Comparison of ENCODE assay signal across 8 cellular contexts in the genomic region with DNA sequence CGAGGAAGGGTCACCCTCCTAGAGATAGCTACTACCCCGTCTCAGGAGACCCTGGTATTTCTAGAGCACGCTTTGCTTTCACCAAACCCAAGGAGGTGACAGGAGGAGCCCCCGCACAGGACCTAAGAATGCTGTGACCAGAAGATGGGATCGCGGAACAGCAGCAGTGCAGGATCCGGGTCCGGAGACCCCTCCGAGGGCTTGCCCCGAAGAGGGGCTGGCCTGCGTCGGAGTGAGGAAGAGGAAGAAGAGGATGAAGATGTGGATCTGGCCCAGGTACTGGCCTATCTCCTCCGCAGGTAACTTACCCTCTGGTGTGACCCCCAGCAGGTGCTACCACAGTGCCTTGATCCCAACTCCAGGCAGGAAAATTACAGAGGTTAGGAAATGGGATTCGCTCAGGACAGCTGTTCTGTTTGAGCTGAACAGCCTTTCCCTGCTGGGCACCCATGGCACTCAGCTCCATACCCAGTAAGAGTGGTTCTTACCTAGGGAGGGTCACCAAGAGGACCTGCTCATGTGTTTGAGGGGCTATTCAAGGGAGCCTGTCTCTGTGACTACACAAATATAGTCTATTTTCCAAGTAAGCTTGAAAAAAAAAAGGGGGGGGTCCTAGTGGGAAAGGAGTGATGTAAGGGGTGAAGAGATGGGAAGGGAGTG. TPM values are rescaled to one million over a fixed set of nuclear protein-coding genes. Genes with fewer than 3 reads are reported as not detected.
A peak's percentile ranks its signal among the peaks of the same experiment; 100 is the strongest.
DNase-seq lines count a peak whose midpoint lies in the region; ATAC-seq, FAIRE-seq and TF ChIP-seq lines count a peak whose summit lies in the region.

No MANE protein-coding gene starts in this region.

- H3K27ac ChIP-seq in kidney (ENCODE audit: low read depth in 2 of 2, low read length in 2 of 2) (peak overlapping the region; percentile 62 to 99), suprapubic skin (peak overlapping the region; percentile 100)

- peaks cover 39% of the 10 kb centered on the region for H3K36me3 Mint-ChIP-seq in T-helper 1 cell treated with Interleukin-12 subunit alpha and Interleukin-12 subunit beta and Interleukin-4 antibody, amounts not matched to agents 30 μg/mL and 1 μg/mL, for 36 hours (ENCODE audit: low read depth)
- peaks cover 24% of the 10 kb centered on the region for H3K36me3 Mint-ChIP-seq in activated naive CD8-positive, alpha-beta T cell treated with anti-CD3 and anti-CD28 coated beads, Interleukin-2, amount 50 U/mL, for 24 hours (ENCODE audit: low read depth)

- H3K4me3 ChIP-seq in kidney (ENCODE audit: low read length in 2 of 2) (peak overlapping the region; percentile 73 to 93), suprapubic skin (peak overlapping the region; percentile 70)

- H3K4me1 Mint-ChIP-seq in T-helper 1 cell treated with Interleukin-12 subunit alpha and Interleukin-12 subunit beta and Interleukin-4 antibody, amounts not matched to agents 30 μg/mL and 1 μg/mL, for 36 hours (ENCODE audit: low read depth) = peaks cover 33% of the 10 kb centered on the region
- H3K4me1 Mint-ChIP-seq in activated naive CD8-positive, alpha-beta T cell treated with anti-CD3 and anti-CD28 coated beads, Interleukin-2, amount 50 U/mL, for 24 hours = peaks cover 23% of the 10 kb centered on the region

- TF ChIP-seq EP300 in suprapubic skin (IDR thresholded peaks at IDR 0.05) = no peak

- TF ChIP-seq CTCF in kidney (IDR thresholded peaks at IDR 0.05; ENCODE audit: borderline replicate concordance, extremely low read depth, insufficient read depth) = no peak
- no peak for TF ChIP-seq CTCF in suprapubic skin (IDR thresholded peaks at IDR 0.05)

- peak overlapping the region; percentile 100 for H3K27ac Mint-ChIP-seq in T-helper 1 cell treated with Interleukin-12 subunit alpha and Interleukin-12 subunit beta and Interleukin-4 antibody, amounts not matched to agents 30 μg/mL and 1 μg/mL, for 36 hours
- H3K27ac Mint-ChIP-seq in activated naive CD8-positive, alpha-beta T cell treated with anti-CD3 and anti-CD28 coated beads, Interleukin-2, amount 50 U/mL, for 24 hours = peak overlapping the region; percentile 99

- H3K27me3 ChIP-seq in suprapubic skin = no peaks in the 10 kb centered on the region

- no peak for FAIRE-seq in kidney (lab: Jason Lieb, UNC)

- WGBS in suprapubic skin = 4% methylated on average over 14 of the region's 14 CpGs

- DNase-seq in T-helper 1 cell = no peak
- DNase-seq in activated naive CD8-positive, alpha-beta T cell treated with anti-CD3 and anti-CD28 coated beads, Interleukin-2, amount 50 U/mL, for 24 hours = no peak
- DNase-seq in kidney = peak; percentile 80
- no peak for DNase-seq in suprapubic skin (ENCODE audit: low spot score in 2 of 2)
- no peak for DNase-seq in NCI-H510A treated with DMSO at 0.1 percent for 48 hours (lab: John Stamatoyannopoulos, UW)
- no peak for DNase-seq in NCI-H2081 (lab: John Stamatoyannopoulos, UW)
- DNase-seq in H4 (ENCODE audit: low spot score) = no peak

- no peak for TF ChIP-seq POLR2A in suprapubic skin (IDR thresholded peaks at IDR 0.05)

- H3K4me1 ChIP-seq in kidney (ENCODE audit: control insufficient read depth in 1 of 2, insufficient read depth in 1 of 2, low read depth in 1 of 2, low read length in 2 of 2) (peaks cover 10 to 22% of the 10 kb centered on the region in 2 donors), suprapubic skin (peaks cover 27% of the 10 kb centered on the region)

- H3K9me3 ChIP-seq in kidney (ENCODE audit: control insufficient read depth in 1 of 2, low read length in 2 of 2) (no peaks in the 10 kb centered on the region), suprapubic skin (no peaks in the 10 kb centered on the region)

- H3K9me3 Mint-ChIP-seq in T-helper 1 cell treated with Interleukin-12 subunit alpha and Interleukin-12 subunit beta and Interleukin-4 antibody, amounts not matched to agents 30 μg/mL and 1 μg/mL, for 36 hours = no peaks in the 10 kb centered on the region
- no peaks in the 10 kb centered on the region for H3K9me3 Mint-ChIP-seq in activated naive CD8-positive, alpha-beta T cell treated with anti-CD3 and anti-CD28 coated beads, Interleukin-2, amount 50 U/mL, for 24 hours

- peak overlapping the region; percentile 65 to 88 for H3K9ac ChIP-seq in kidney (ENCODE audit: low read length in 2 of 2)

- peak overlapping the region; percentile 98 for H3K4me3 Mint-ChIP-seq in T-helper 1 cell treated with Interleukin-12 subunit alpha and Interleukin-12 subunit beta and Interleukin-4 antibody, amounts not matched to agents 30 μg/mL and 1 μg/mL, for 36 hours
- H3K4me3 Mint-ChIP-seq in activated naive CD8-positive, alpha-beta T cell treated with anti-CD3 and anti-CD28 coated beads, Interleukin-2, amount 50 U/mL, for 24 hours = peak overlapping the region; percentile 96

- intact Hi-C loops in kidney (cut with DNase I) = no loop called here

- no peak for ATAC-seq in activated naive CD8-positive, alpha-beta T cell treated with anti-CD3 and anti-CD28 coated beads, Interleukin-2, amount 50 U/mL, for 24 hours

- H3K36me3 ChIP-seq in kidney (ENCODE audit: control insufficient read depth in 1 of 2, insufficient read depth in 2 of 2, low read length in 2 of 2) (peaks cover 20 to 29% of the 10 kb centered on the region in 2 donors), suprapubic skin (peaks cover 35% of the 10 kb centered on the region)

- no peaks in the 10 kb centered on the region for H3K27me3 Mint-ChIP-seq in T-helper 1 cell treated with Interleukin-12 subunit alpha and Interleukin-12 subunit beta and Interleukin-4 antibody, amounts not matched to agents 30 μg/mL and 1 μg/mL, for 36 hours (ENCODE audit: low read depth)
- peaks cover 2% of the 10 kb centered on the region for H3K27me3 Mint-ChIP-seq in activated naive CD8-positive, alpha-beta T cell treated with anti-CD3 and anti-CD28 coated beads, Interleukin-2, amount 50 U/mL, for 24 hours

RNA-seq across cellular contexts. Expression of a gene that starts 0.8 kb away (rescaled TPM):
- total RNA-seq in kidney (4.9 TPM), suprapubic skin (1 to 10 TPM; 2.2 to 2.9 (median 2.3) TPM)
- 5.5 TPM for polyA plus RNA-seq in kidney (ENCODE audit: insufficient read depth, low read depth, low replicate concordance)
- 1.0 and 1.6 TPM in 2 replicates for total RNA-seq in H4 (2014; rRNA removed; shearing (Covaris generic))

RNA-seq across cellular contexts. Expression of a gene that starts 1.0 kb away (rescaled TPM):
- total RNA-seq in kidney = 81.1 TPM
- polyA plus RNA-seq in kidney (ENCODE audit: insufficient read depth, low read depth, low replicate concordance) = 69.4 TPM
- 10 to 100 TPM; 64.2 to 71.7 (median 68.3) TPM for total RNA-seq in suprapubic skin
- 53.4 and 78.4 TPM in 2 replicates for total RNA-seq in H4 (2014; rRNA removed; shearing (Covaris generic))

RNA-seq across cellular contexts. Expression of a gene that starts 14.9 kb away (rescaled TPM):
- 1.3 TPM for total RNA-seq in kidney
- 1.2 TPM for polyA plus RNA-seq in kidney (ENCODE audit: insufficient read depth, low read depth, low replicate concordance)
- total RNA-seq in suprapubic skin = 1 to 10 TPM in 3 of 4 donors, not detected in 1; 1.7 to 3.4 (median 2.3) TPM
- not detected in 2 replicates for total RNA-seq in H4 (2014; rRNA removed; shearing (Covaris generic))

RNA-seq across cellular contexts. Expression of a gene that starts 20.4 kb away (rescaled TPM):
- total RNA-seq in kidney = 244 TPM
- polyA plus RNA-seq in kidney (ENCODE audit: insufficient read depth, low read depth, low replicate concordance) = 333 TPM
- total RNA-seq in suprapubic skin = 100 to 1,000 TPM in 2 of 4 donors, 10 to 100 TPM in 2; 72.3 to 113 (median 91.1) TPM
- total RNA-seq in H4 (2014; rRNA removed; shearing (Covaris generic)) = 584 and 638 TPM in 2 replicates

RNA-seq across cellular contexts. Expression of a gene that starts 21.5 kb away (rescaled TPM):
- total RNA-seq in kidney (36.1 TPM), suprapubic skin (10 to 100 TPM in 3 of 4 donors, 1 to 10 TPM in 1; 9.2 to 25.1 (median 14.4) TPM)
- 140 TPM for polyA plus RNA-seq in kidney (ENCODE audit: insufficient read depth, low read depth, low replicate concordance)
- 14.3 and 16.0 TPM in 2 replicates for total RNA-seq in H4 (2014; rRNA removed; shearing (Covaris generic))
